20 cellular contexts compared by ENCODE assay signal in genomic region chr7:20474244-20474643, GRCh38.
"Had no signal": no experiment of that assay in that cellular context is flagged by ENCODE, and none has a peak within 500 bp of the region (broad histone marks: within the 10 kb centered on the region; RNA-seq: fewer than 3 reads in every experiment).

No MANE protein-coding gene starts in this region.

- DNase-seq: activated CD4-positive, alpha-beta memory T cell treated with anti-CD3 and anti-CD28 coated beads for 36 hours; activated CD4-positive, alpha-beta T cell treated with anti-CD3 and anti-CD28 coated beads for 4 hours; activated gamma-delta T cell treated with Interleukin-2 at 50 U/mL for 16 hours; activated naive CD8-positive, alpha-beta T cell treated with anti-CD3 and anti-CD28 coated beads for 36 hours; activated T-cell treated with anti-CD3 and anti-CD28 coated beads for 4 hours; amniotic stem cell; body of pancreas; caudate nucleus; effector memory CD8-positive, alpha-beta T cell; foreskin melanocyte; glutamatergic neuron; hippocampal formation; midbrain; stimulated activated naive B cell treated with anti-CD40 and anti-IgM and Interleukin-4, amounts not matched to agents 10 μg/mL and 1 μg/mL and 100 μg/mL, for 72 hours; T-helper 17 cell; upper lobe of left lung had no signal

- FAIRE-seq: keratinocyte, TTC549 had no signal

- ATAC-seq: body of pancreas; effector memory CD8-positive, alpha-beta T cell; left lobe of liver; stimulated activated naive B cell treated with anti-CD40 and anti-IgM and Interleukin-4, amounts not matched to agents 10 μg/mL and 1 μg/mL and 100 μg/mL, for 72 hours; T-helper 17 cell; WTC11 had no signal
